ENCODE assay signal across 1 cellular context in genomic region chr1:156821801-156822200, GRCh38.
A peak's percentile ranks its signal among the peaks of the same experiment; 100 is the strongest.
TF ChIP-seq lines count a peak whose summit lies in the region.

No MANE protein-coding gene starts in this region.

TF ChIP-seq in K562, 482 proteins besides CTCF, POLR2A, EP300 and RAD21:
- TF ChIP-seq FOSL1 (tag; conservative IDR thresholded peaks at IDR 0.05), result peak; percentile 45; the same call in 1 of the 2 replicates
- TF ChIP-seq CREM (IDR thresholded peaks at IDR 0.05; ENCODE audit: low read depth), result peak; percentile 69
- TF ChIP-seq E2F8 (IDR thresholded peaks at IDR 0.05; ENCODE audit: low read depth, partially characterized antibody), result no peak
- TF ChIP-seq L3MBTL2 (IDR thresholded peaks at IDR 0.05), result peak; percentile 31; the same call in 1 of the 2 replicates
- peak; percentile 40 for TF ChIP-seq PRDM10 (IDR thresholded peaks at IDR 0.05; ENCODE audit: partially characterized antibody)
- TF ChIP-seq MGA (IDR thresholded peaks at IDR 0.05), result 0 out of 2 replicates have a peak, but pooled peaks have one; percentile 35
- no peak for TF ChIP-seq ZSCAN29 (IDR thresholded peaks at IDR 0.05)
- peak; percentile 48 for TF ChIP-seq EGR1 (conservative IDR thresholded peaks at IDR 0.05)
- no peak for TF ChIP-seq THAP7 (CRISPR knock-in tag; IDR thresholded peaks at IDR 0.05)
